10 cellular contexts compared by ENCODE assay signal in the genomic region with DNA sequence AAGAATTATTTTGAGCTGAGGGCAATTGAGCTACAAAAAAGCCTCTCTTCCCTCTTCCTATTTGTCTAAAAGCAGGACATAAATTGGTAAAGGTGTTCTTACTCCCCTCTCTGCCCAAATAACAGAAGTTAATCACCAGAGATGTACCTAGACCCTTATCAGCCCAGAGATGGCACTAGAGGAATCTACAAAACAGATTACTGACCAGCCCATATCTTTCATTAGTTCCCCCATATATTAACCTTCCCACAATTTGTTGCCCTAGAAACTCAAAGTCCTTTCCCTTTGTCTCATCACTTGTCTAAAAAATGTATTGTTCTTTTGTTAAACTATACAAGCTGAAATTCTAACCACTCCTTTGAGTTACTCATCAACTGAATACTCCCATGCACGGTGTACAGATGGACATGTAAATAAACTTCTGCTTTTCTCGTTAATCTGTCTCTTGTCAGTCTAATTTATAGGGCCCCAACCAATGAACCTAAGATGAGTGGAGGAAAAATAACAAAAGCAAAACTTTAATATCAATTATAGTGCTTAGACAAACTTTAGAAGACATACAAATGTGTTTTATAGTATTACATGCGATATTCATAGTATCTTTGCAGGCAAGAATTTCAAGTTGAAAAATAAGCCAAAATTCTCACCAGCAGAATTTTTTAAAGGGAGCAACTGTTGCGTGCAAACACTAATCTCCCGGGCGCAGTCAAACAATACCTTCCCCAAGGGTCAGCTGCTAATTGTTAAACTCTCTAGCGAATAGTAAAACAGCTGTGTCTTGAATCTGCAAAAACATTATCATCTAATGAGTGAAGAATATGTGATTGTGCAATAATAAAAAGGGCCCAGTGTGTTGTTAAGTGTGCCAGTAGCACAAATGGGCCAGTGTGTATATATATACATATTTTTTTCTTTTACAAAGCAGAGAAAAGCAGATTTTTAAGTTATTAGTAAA.
DNase-seq lines count a peak whose midpoint lies in the region; ATAC-seq and TF ChIP-seq lines count a peak whose summit lies in the region.
"Had no signal": no experiment of that assay in that cellular context is flagged by ENCODE, and none has a peak within 500 bp of the region (broad histone marks: within the 10 kb centered on the region; RNA-seq: fewer than 3 reads in every experiment).

No MANE protein-coding gene starts in this region.

- H3K4me1 Mint-ChIP-seq in CD8-positive, alpha-beta memory T cell: no peaks in the 10 kb centered on the region
- H3K4me1 Mint-ChIP-seq in naive thymus-derived CD4-positive, alpha-beta T cell: peaks cover 0 to 4% (median 0%) of the 10 kb centered on the region in 7 donors

- POLR2A ChIA-PET in CD8-positive, alpha-beta memory T cell (lab: Charles Lee): no interaction called here
- POLR2A ChIA-PET in naive thymus-derived CD4-positive, alpha-beta T cell (lab: Charles Lee): no interaction called here

- DNase-seq in AG09319 (ENCODE audit: extremely low read depth, low read depth): peak; percentile 16
- DNase-seq in cardiac fibroblast (ENCODE audit: low read depth in 2 of 2): peak; percentile 65 to 70
- DNase-seq in caudate nucleus (lab: John Stamatoyannopoulos, UW): no peak
- no peak for DNase-seq in AG08395 (ENCODE audit: low spot score)
- DNase-seq in CD8-positive, alpha-beta memory T cell: no peak
- no peak for DNase-seq in naive thymus-derived CD4-positive, alpha-beta T cell
- DNase-seq: HFFc6; NK-92 treated with Interleukin-12 subunit alpha and Interleukin-12 subunit beta, amount 100 ng/mL, for 24 hours had no signal

- peak overlapping the region in 1 of 8 donors; percentile 30 for H3K27ac Mint-ChIP-seq in CD8-positive, alpha-beta memory T cell
- H3K27ac Mint-ChIP-seq in naive thymus-derived CD4-positive, alpha-beta T cell: no peak overlapping the region
- H3K27ac Mint-ChIP-seq: HFFc6 had no signal

- intact Hi-C loops in naive thymus-derived CD4-positive, alpha-beta T cell (cut with micrococcal nuclease): no loop called here

- no peak overlapping the region for H3K27ac ChIP-seq in caudate nucleus (ENCODE audit: low read depth, low read length)
- no peak overlapping the region for H3K27ac ChIP-seq in CD8-positive, alpha-beta memory T cell (ENCODE audit: low read depth, low read length)
- no peak overlapping the region for H3K27ac ChIP-seq in naive thymus-derived CD4-positive, alpha-beta T cell (ENCODE audit: low read depth, low read length)

- peak; percentile 74 for ATAC-seq in GM19324 (IDR thresholded peaks at IDR 0.05; ENCODE audit: low FRiP score, unreplicated experiment)
- ATAC-seq in HG03460 (IDR thresholded peaks at IDR 0.05; ENCODE audit: unreplicated experiment): peak; percentile 81
- no peak for ATAC-seq in naive thymus-derived CD4-positive, alpha-beta T cell

- H3K27me3 ChIP-seq in CD8-positive, alpha-beta memory T cell (ENCODE audit: insufficient read depth, low read length, poor library complexity, severe bottlenecking): no peaks in the 10 kb centered on the region
- no peaks in the 10 kb centered on the region for H3K27me3 ChIP-seq in naive thymus-derived CD4-positive, alpha-beta T cell (ENCODE audit: control insufficient read depth in 2 of 2, insufficient read depth in 2 of 2, low read length in 2 of 2)

- CTCF ChIA-PET in CD8-positive, alpha-beta memory T cell (lab: Charles Lee): no interaction called here
- CTCF ChIA-PET in naive thymus-derived CD4-positive, alpha-beta T cell (lab: Charles Lee): no interaction called here

- H3K27me3 Mint-ChIP-seq in CD8-positive, alpha-beta memory T cell: peaks cover 0 to 5% of the 10 kb centered on the region in 2 donors
- peaks cover 0 to 29% (median 9%) of the 10 kb centered on the region in 5 donors for H3K27me3 Mint-ChIP-seq in naive thymus-derived CD4-positive, alpha-beta T cell

- TF ChIP-seq CTCF in AG09319 (IDR thresholded peaks at IDR 0.05; ENCODE audit: low read depth, low read length) (no peak; the same call in 1 of the 2 replicates), cardiac fibroblast (IDR thresholded peaks at IDR 0.05; ENCODE audit: low read depth, low read length) (no peak)

- H3K9me3 ChIP-seq in CD8-positive, alpha-beta memory T cell (ENCODE audit: low read length): no peaks in the 10 kb centered on the region
- H3K9me3 ChIP-seq in naive thymus-derived CD4-positive, alpha-beta T cell (ENCODE audit: control insufficient read depth in 2 of 3, low read length in 3 of 3): no peaks in the 10 kb centered on the region

- no peak overlapping the region for H3K4me3 Mint-ChIP-seq in CD8-positive, alpha-beta memory T cell
- H3K4me3 Mint-ChIP-seq in naive thymus-derived CD4-positive, alpha-beta T cell: no peak overlapping the region
- H3K4me3 Mint-ChIP-seq: HFFc6 had no signal

- no peak overlapping the region for H3K4me3 ChIP-seq in cardiac fibroblast (replicated peaks in 1 of 2; ENCODE audit: low read depth in 2 of 2, low read length in 2 of 2)
- no peak overlapping the region for H3K4me3 ChIP-seq in CD8-positive, alpha-beta memory T cell (ENCODE audit: low read length)
- H3K4me3 ChIP-seq in naive thymus-derived CD4-positive, alpha-beta T cell (ENCODE audit: low read length): no peak overlapping the region

- no peaks in the 10 kb centered on the region for H3K4me1 ChIP-seq in CD8-positive, alpha-beta memory T cell (ENCODE audit: insufficient read depth, low read length)
- no peaks in the 10 kb centered on the region for H3K4me1 ChIP-seq in naive thymus-derived CD4-positive, alpha-beta T cell (ENCODE audit: control insufficient read depth in 2 of 2, insufficient read depth in 2 of 2, low read length in 2 of 2)

- H3K36me3 Mint-ChIP-seq in CD8-positive, alpha-beta memory T cell: peaks cover 0 to 2% (median 0%) of the 10 kb centered on the region in 3 donors
- no peaks in the 10 kb centered on the region for H3K36me3 Mint-ChIP-seq in naive thymus-derived CD4-positive, alpha-beta T cell

- H3K9me3 Mint-ChIP-seq in CD8-positive, alpha-beta memory T cell: peaks cover 0 to 1% (median 0%) of the 10 kb centered on the region in 5 donors
- H3K9me3 Mint-ChIP-seq in naive thymus-derived CD4-positive, alpha-beta T cell: no peaks in the 10 kb centered on the region
- H3K9me3 Mint-ChIP-seq: HFFc6 had no signal

- no peaks in the 10 kb centered on the region for H3K36me3 ChIP-seq in CD8-positive, alpha-beta memory T cell (ENCODE audit: insufficient read depth, low read length)
- H3K36me3 ChIP-seq in naive thymus-derived CD4-positive, alpha-beta T cell (ENCODE audit: control insufficient read depth in 2 of 3, insufficient read depth in 3 of 3, low read length in 3 of 3): no peaks in the 10 kb centered on the region

Comparison
In these comparisons a context has a peak if more than half of its experiments do, and no peak if none do; other contexts are left out.
1. DNase-seq: peak in AG09319 (single experiment) and cardiac fibroblast (2 of 2); none in caudate nucleus (0 of 61), AG08395 (single experiment), CD8-positive, alpha-beta memory T cell (0 of 5) and naive thymus-derived CD4-positive, alpha-beta T cell (0 of 9).